Comparison of ENCODE assay signal across 8 cellular contexts in genomic region chr17:57987582-57988300, GRCh38. TPM values are rescaled to one million over a fixed set of nuclear protein-coding genes. Genes with fewer than 3 reads are reported as not detected.
A peak's percentile ranks its signal among the peaks of the same experiment; 100 is the strongest.
DNase-seq lines count a peak whose midpoint lies in the region; ATAC-seq lines count a peak whose summit lies in the region.

TSS of gene VEZF1 (minus strand) at chr17:57988254. CDS start at chr17:57988111, 143 bp downstream.

- DNase-seq in A172 (ENCODE audit: low spot score) = peak; percentile 53
- peak; percentile 71 for DNase-seq in NCI-H345 (lab: John Stamatoyannopoulos, UW)
- peak; percentile 82 for DNase-seq in activated CD4-positive, alpha-beta memory T cell treated with anti-CD3 and anti-CD28 coated beads, Interleukin-2, amount 10 ng/mL, durations not matched to agents 7 days and 5 days
- DNase-seq in effector CD4-positive, alpha-beta T cell = peak; percentile 70
- DNase-seq in medulla oblongata (ENCODE audit: extremely low spot score) = peak; percentile 75
- DNase-seq in stimulated activated CD4-positive, alpha-beta T cell treated with anti-CD3 and anti-CD28 coated beads, TNF-alpha, amount 100 ng/mL, for 48 hours (ENCODE audit: low read depth in 3 of 3) = peak; percentile 59 to 68 (median 61)

- POLR2A ChIA-PET in activated CD4-positive, alpha-beta memory T cell treated with anti-CD3 and anti-CD28 coated beads, Interleukin-2, amount 10 ng/mL, durations not matched to agents 7 days and 5 days (lab: Charles Lee) = interaction anchor here (1.0 to 5.4 kb wide), 6 partner anchors 12 to 127 kb away, joined by 3 to 61 read pairs (median 6); partner anchors contain the start of genes CUEDC1 and SRSF1

- ATAC-seq in GM18502 (IDR thresholded peaks at IDR 0.05; ENCODE audit: poor library complexity, unreplicated experiment) = peak; percentile 57
- peak; percentile 46 for ATAC-seq in HG03025 (IDR thresholded peaks at IDR 0.05; ENCODE audit: low FRiP score, unreplicated experiment)

- H3K27ac Mint-ChIP-seq in activated CD4-positive, alpha-beta memory T cell treated with anti-CD3 and anti-CD28 coated beads, Interleukin-2, amount 10 ng/mL, durations not matched to agents 7 days and 5 days = peak within 1 kb of the TSS; percentile 89

- peaks cover 43% of the 10 kb centered on the region for H3K36me3 Mint-ChIP-seq in activated CD4-positive, alpha-beta memory T cell treated with anti-CD3 and anti-CD28 coated beads, Interleukin-2, amount 10 ng/mL, durations not matched to agents 7 days and 5 days (ENCODE audit: low read depth)

- CTCF ChIA-PET in activated CD4-positive, alpha-beta memory T cell treated with anti-CD3 and anti-CD28 coated beads, Interleukin-2, amount 10 ng/mL, durations not matched to agents 7 days and 5 days (lab: Charles Lee) = interaction anchor here (0.9 to 1.2 kb wide), 3 partner anchors 12 to 131 kb away, joined by 4 to 10 read pairs (median 5); partner anchors contain the start of gene SRSF1

- no peaks in the 10 kb centered on the region for H3K9me3 Mint-ChIP-seq in activated CD4-positive, alpha-beta memory T cell treated with anti-CD3 and anti-CD28 coated beads, Interleukin-2, amount 10 ng/mL, durations not matched to agents 7 days and 5 days

- H3K4me1 Mint-ChIP-seq in activated CD4-positive, alpha-beta memory T cell treated with anti-CD3 and anti-CD28 coated beads, Interleukin-2, amount 10 ng/mL, durations not matched to agents 7 days and 5 days = peaks cover 68% of the 10 kb centered on the region

- no peaks in the 10 kb centered on the region for H3K27me3 Mint-ChIP-seq in activated CD4-positive, alpha-beta memory T cell treated with anti-CD3 and anti-CD28 coated beads, Interleukin-2, amount 10 ng/mL, durations not matched to agents 7 days and 5 days

- H3K4me3 Mint-ChIP-seq in activated CD4-positive, alpha-beta memory T cell treated with anti-CD3 and anti-CD28 coated beads, Interleukin-2, amount 10 ng/mL, durations not matched to agents 7 days and 5 days = peak within 1 kb of the TSS; percentile 92

RNA-seq across cellular contexts. Expression of gene VEZF1, which starts in this region (rescaled TPM):
- 43.4 and 50.5 TPM in 2 replicates for total RNA-seq in A172 (2014; rRNA removed; shearing (Covaris generic))
- 10 to 100 TPM; 44.6 to 46.6 TPM for total RNA-seq in activated CD4-positive, alpha-beta memory T cell treated with anti-CD3 and anti-CD28 coated beads, Interleukin-2, amount 10 ng/mL, durations not matched to agents 7 days and 5 days

Comparison
In these comparisons a context has a peak if more than half of its experiments do, and no peak if none do; other contexts are left out.
1. Peak in every context shown above with its lines: DNase-seq and ATAC-seq.